Comparison of ENCODE assay signal across 9 cellular contexts in the genomic region with DNA sequence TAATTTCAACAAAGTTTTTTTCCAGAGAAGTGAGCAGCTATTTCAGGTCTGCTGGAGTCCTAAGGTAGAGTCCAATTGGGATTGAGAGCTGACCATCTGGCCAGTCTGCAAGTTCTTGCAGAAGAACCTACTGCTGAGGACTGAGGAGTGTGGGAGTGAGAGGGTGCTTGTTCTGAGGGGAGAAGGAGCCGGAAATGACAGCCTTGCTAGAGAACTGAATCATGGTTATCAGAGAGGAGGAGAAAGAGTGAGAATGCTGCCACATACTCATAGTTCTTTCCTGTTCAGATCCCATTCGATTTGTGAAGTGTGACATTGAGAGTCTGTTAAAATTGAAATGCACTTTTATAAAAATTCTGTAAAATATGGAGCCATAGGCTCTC.
DNase-seq lines count a peak whose midpoint lies in the region; ATAC-seq and TF ChIP-seq lines count a peak whose summit lies in the region.
"Had no signal": no experiment of that assay in that cellular context is flagged by ENCODE, and none has a peak within 500 bp of the region (broad histone marks: within the 10 kb centered on the region; RNA-seq: fewer than 3 reads in every experiment).

No MANE protein-coding gene starts in this region.

- intact Hi-C loops in breast epithelium (cut with DNase I; ENCODE audit: low total_unique reads) (no loop called here), MCF 10A (cut with micrococcal nuclease) (no loop called here), esophagus muscularis mucosa (cut with DNase I) (no loop called here), Right ventricle myocardium inferior (cut with DNase I) (no loop called here)

- no peaks in the 10 kb centered on the region for H3K27me3 ChIP-seq in breast epithelium
- no peaks in the 10 kb centered on the region for H3K27me3 ChIP-seq in esophagus muscularis mucosa
- no peaks in the 10 kb centered on the region for H3K27me3 ChIP-seq in upper lobe of left lung

- H3K27me3 Mint-ChIP-seq in MCF 10A (ENCODE audit: insufficient read depth, unreplicated experiment) (no peaks in the 10 kb centered on the region), T-cell (peaks cover 0 to 3% of the 10 kb centered on the region in 2 donors)

- H3K36me3 ChIP-seq in breast epithelium (no peaks in the 10 kb centered on the region), esophagus muscularis mucosa (no peaks in the 10 kb centered on the region), upper lobe of left lung (no peaks in the 10 kb centered on the region)

- H3K9me3 ChIP-seq in breast epithelium = no peaks in the 10 kb centered on the region
- H3K9me3 ChIP-seq in esophagus muscularis mucosa = no peaks in the 10 kb centered on the region
- H3K9me3 ChIP-seq in upper lobe of left lung = no peaks in the 10 kb centered on the region

- no TSS peak for BruUV-seq in MCF 10A (replicated peaks; lab: Mats Ljungman, UMichigan)

- H3K4me1 ChIP-seq in breast epithelium (no peaks in the 10 kb centered on the region), esophagus muscularis mucosa (no peaks in the 10 kb centered on the region), upper lobe of left lung (peaks cover 20 to 27% (median 22%) of the 10 kb centered on the region in 4 donors)

- TF ChIP-seq POLR2A in breast epithelium (IDR thresholded peaks at IDR 0.05) (no peak), esophagus muscularis mucosa (IDR thresholded peaks at IDR 0.05; ENCODE audit: low read depth) (no peak), upper lobe of left lung (IDR thresholded peaks at IDR 0.05) (no peak)

- peak; percentile 72 to 81 (median 76) for ATAC-seq in T-cell (replicated peaks in 1 of 4)
- ATAC-seq in upper lobe of left lung (ENCODE audit: low FRiP score in 2 of 2) = peak in 1 of 2 donors; percentile 20
- no peak for ATAC-seq in HG02981 (IDR thresholded peaks at IDR 0.05; ENCODE audit: unreplicated experiment)
- no peak for ATAC-seq in Right ventricle myocardium inferior

- WGBS in esophagus muscularis mucosa = 96% methylated on average over 2 of the region's 2 CpGs
- WGBS in upper lobe of left lung, 2 donors = 29 to 50% methylated on average over 2 of the region's 2 CpGs

- H3K9me3 Mint-ChIP-seq in MCF 10A (ENCODE audit: unreplicated experiment) (no peaks in the 10 kb centered on the region), T-cell (no peaks in the 10 kb centered on the region)

- H3K4me1 Mint-ChIP-seq in MCF 10A (ENCODE audit: insufficient read depth, unreplicated experiment) (peaks cover 18% of the 10 kb centered on the region), T-cell (peaks cover 30 to 56% (median 38%) of the 10 kb centered on the region in 3 donors)

- CTCF ChIA-PET in MCF 10A (lab: Yijun Ruan, JAX) = interaction anchor here (0.7 to 1.0 kb wide), 2 partner anchors 8 to 9 kb away, joined by 3 to 4 read pairs; no protein-coding TSS in a partner anchor
- CTCF ChIA-PET in T-cell (lab: Charles Lee) = no interaction called here

- H3K27ac ChIP-seq in breast epithelium = peak overlapping the region; percentile 64 to 65
- no peak overlapping the region for H3K27ac ChIP-seq in esophagus muscularis mucosa (replicated peaks in 1 of 4)
- peak overlapping the region; percentile 61 to 77 (median 66) for H3K27ac ChIP-seq in upper lobe of left lung

- no peak for TF ChIP-seq CTCF in breast epithelium (IDR thresholded peaks at IDR 0.05)
- TF ChIP-seq CTCF in MCF 10A (IDR thresholded peaks at IDR 0.05; ENCODE audit: unreplicated experiment) = no peak
- TF ChIP-seq CTCF in esophagus muscularis mucosa (IDR thresholded peaks at IDR 0.05) = no peak
- TF ChIP-seq CTCF in upper lobe of left lung (IDR thresholded peaks at IDR 0.05) = no peak

- no peak overlapping the region for H3K4me3 ChIP-seq in breast epithelium
- no peak overlapping the region for H3K4me3 ChIP-seq in esophagus muscularis mucosa
- H3K4me3 ChIP-seq in upper lobe of left lung = peak overlapping the region in 2 of 4 donors; percentile 32

- no peak for TF ChIP-seq EP300 in esophagus muscularis mucosa (IDR thresholded peaks at IDR 0.05)
- no peak for TF ChIP-seq EP300 in upper lobe of left lung (IDR thresholded peaks at IDR 0.05)

- no peak overlapping the region for H3K4me3 Mint-ChIP-seq in MCF 10A (ENCODE audit: unreplicated experiment)
- peak overlapping the region; percentile 36 to 83 (median 44) for H3K4me3 Mint-ChIP-seq in T-cell

- H3K36me3 Mint-ChIP-seq in MCF 10A (ENCODE audit: insufficient read depth, unreplicated experiment) = no peaks in the 10 kb centered on the region
- H3K36me3 Mint-ChIP-seq in T-cell = no peaks in the 10 kb centered on the region

- DNase-seq in breast epithelium (ENCODE audit: low spot score in 2 of 2) = no peak
- DNase-seq in MCF 10A (ENCODE audit: unreplicated experiment) = no peak
- DNase-seq in T-cell = peak in 9 of 34 experiments; percentile 1 to 26 (median 11)
- peak; percentile 62 for DNase-seq in esophagus muscularis mucosa (ENCODE audit: extremely low spot score)
- DNase-seq in upper lobe of left lung = peak in 1 of 2 donors; percentile 38
- no peak for DNase-seq in NCI-H2227 (lab: John Stamatoyannopoulos, UW; ENCODE audit: unreplicated experiment)
- no peak for DNase-seq in Right ventricle myocardium inferior (ENCODE audit: missing footprints)
- DNase-seq: posterior cingulate gyrus had no signal

- POLR2A ChIA-PET in MCF 10A (lab: Yijun Ruan, JAX) (interaction anchor here (0.6 to 2.7 kb wide), 14 partner anchors 8 to 241 kb away, joined by 3 to 9 read pairs (median 3); no protein-coding TSS in a partner anchor), T-cell (lab: Charles Lee) (interaction anchor here in 1 of 2 donors (0.5 kb wide), 1 partner anchor 440 kb away, joined by 5 read pairs; no protein-coding TSS in a partner anchor)

- H3K27ac Mint-ChIP-seq in MCF 10A (ENCODE audit: low read depth, unreplicated experiment) (no peak overlapping the region), T-cell (peak overlapping the region; percentile 89 to 99)

Comparison
In these comparisons a context has a peak if more than half of its experiments do, and no peak if none do; other contexts are left out.
1. H3K27ac ChIP-seq: peak in breast epithelium (2 of 2) and upper lobe of left lung (4 of 4); none in esophagus muscularis mucosa (0 of 4).
2. ATAC-seq: peak in T-cell (4 of 4); none in HG02981 (single experiment) and Right ventricle myocardium inferior (single experiment).